Comparison of ENCODE assay signal across 9 cellular contexts in genomic region chr17:31019004-31019403, GRCh38.
"Had no signal": no experiment of that assay in that cellular context is flagged by ENCODE, and none has a peak within 500 bp of the region (broad histone marks: within the 10 kb centered on the region; RNA-seq: fewer than 3 reads in every experiment).

No MANE protein-coding gene starts in this region.

- H2AFZ ChIP-seq: GM23248 had no signal

- ATAC-seq: HCT116 had no signal

- H3K9me3 ChIP-seq: HAP-1 had no signal

- H3K27ac ChIP-seq: GM23248, HL-60, KMS-11 had no signal

- DNase-seq: GM23248, GOT3, H7, HFFc6 had no signal

- H3K27me3 Mint-ChIP-seq: IgD-negative memory B cell had no signal

- H3K4me1 Mint-ChIP-seq: IgD-negative memory B cell had no signal

- H3K9ac ChIP-seq: GM23248, KMS-11 had no signal

- H3K4me2 ChIP-seq: KMS-11 had no signal

- H3K36me3 ChIP-seq: HAP-1 had no signal

- H3K4me3 Mint-ChIP-seq: HFFc6, IgD-negative memory B cell had no signal

- H3K9me3 Mint-ChIP-seq: HFFc6, IgD-negative memory B cell had no signal

- H3K4me3 ChIP-seq: GM23248, HAP-1 had no signal

- H3K27ac Mint-ChIP-seq: HFFc6 had no signal
